8 cellular contexts compared by ENCODE assay signal in the genomic region with DNA sequence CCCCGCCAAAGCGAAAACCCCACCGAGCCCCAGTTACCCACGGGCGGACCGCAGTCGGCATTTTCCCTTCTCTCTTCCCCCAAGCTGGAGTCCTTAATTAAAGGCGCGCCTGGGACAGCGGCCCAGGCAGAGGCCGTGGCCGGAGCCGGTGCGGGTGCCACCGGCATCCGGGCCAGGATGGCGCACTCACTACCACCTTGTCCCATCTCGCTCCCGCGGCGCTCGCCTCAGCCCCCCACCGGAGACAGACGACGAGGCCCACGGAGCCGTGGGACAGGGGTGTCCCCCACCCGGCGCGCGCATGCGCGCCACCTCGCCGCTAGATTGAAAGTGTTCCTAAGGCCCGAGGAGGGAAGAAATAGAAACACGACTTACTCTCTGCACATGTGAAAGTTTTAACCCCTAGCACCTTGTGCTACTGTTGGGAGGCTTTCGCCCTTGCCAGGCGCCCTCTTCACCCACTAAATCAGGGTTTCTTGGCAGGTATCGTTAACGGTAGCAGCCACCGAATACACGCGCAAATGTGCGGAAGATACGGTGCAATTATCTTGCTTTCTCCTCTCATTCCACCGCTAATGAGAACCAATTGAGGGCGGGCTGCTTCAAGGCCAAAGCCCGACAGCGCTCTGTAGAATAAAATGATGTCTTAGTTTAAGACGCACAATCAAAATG.
DNase-seq lines count a peak whose midpoint lies in the region; TF ChIP-seq lines count a peak whose summit lies in the region.

No MANE protein-coding gene starts in this region.

- H3K27me3 ChIP-seq in HUES48 (ENCODE audit: control insufficient read depth, insufficient read depth, low read length) (no peaks in the 10 kb centered on the region), neutrophil (peaks cover 82% of the 10 kb centered on the region)

- TF ChIP-seq CTCF in fibroblast of villous mesenchyme (IDR thresholded peaks at IDR 0.05; ENCODE audit: insufficient read depth, low read depth, low read length) (no peak), neutrophil (IDR thresholded peaks at IDR 0.05) (no peak)

- H3K4me3 ChIP-seq in HUES48 (ENCODE audit: low read depth, low read length) (peak overlapping the region; percentile 97), fibroblast of villous mesenchyme (ENCODE audit: low read depth, low read length) (peak overlapping the region; percentile 52), neutrophil (ENCODE audit: low read depth in 1 of 2, low read length in 1 of 2) (peak overlapping the region; percentile 44 to 48)

- H3K27me3 Mint-ChIP-seq in activated T-cell treated with anti-CD3 and anti-CD28 coated beads, Interleukin-2, amount 50 U/mL, for 24 hours: peaks cover 60% of the 10 kb centered on the region

- peak overlapping the region; percentile 82 for H3K27ac Mint-ChIP-seq in activated T-cell treated with anti-CD3 and anti-CD28 coated beads, Interleukin-2, amount 50 U/mL, for 24 hours

- TF ChIP-seq POLR2A in GM18526 (IDR thresholded peaks at IDR 0.05; ENCODE audit: extremely low read depth, insufficient read length): peak; percentile 18

- H3K4me1 ChIP-seq in HUES48 (ENCODE audit: control insufficient read depth, insufficient read depth, low read length) (peaks cover 41% of the 10 kb centered on the region), neutrophil (ENCODE audit: control insufficient read depth in 1 of 2, insufficient read depth in 1 of 2, low read depth in 1 of 2, low read length in 1 of 2) (peaks cover 0 to 6% of the 10 kb centered on the region in 2 experiments)

- peaks cover 27% of the 10 kb centered on the region for H3K4me1 Mint-ChIP-seq in activated T-cell treated with anti-CD3 and anti-CD28 coated beads, Interleukin-2, amount 50 U/mL, for 24 hours (ENCODE audit: low read depth)

- H3K36me3 ChIP-seq in HUES48 (ENCODE audit: control insufficient read depth, insufficient read depth, low read length): peaks cover 39% of the 10 kb centered on the region
- no peaks in the 10 kb centered on the region for H3K36me3 ChIP-seq in neutrophil

- peak overlapping the region; percentile 99 for H3K9ac ChIP-seq in HUES48 (ENCODE audit: low read depth, low read length)

- H3K36me3 Mint-ChIP-seq in activated T-cell treated with anti-CD3 and anti-CD28 coated beads, Interleukin-2, amount 50 U/mL, for 24 hours (ENCODE audit: low read depth): peaks cover 28% of the 10 kb centered on the region

- no peaks in the 10 kb centered on the region for H3K9me3 ChIP-seq in HUES48 (ENCODE audit: control insufficient read depth, insufficient read depth, low read length)
- no peaks in the 10 kb centered on the region for H3K9me3 ChIP-seq in neutrophil

- H3K27ac ChIP-seq in HUES48 (ENCODE audit: low read depth, low read length): peak overlapping the region; percentile 97
- H3K27ac ChIP-seq in neutrophil: no peak overlapping the region

- H3K4me3 Mint-ChIP-seq in activated T-cell treated with anti-CD3 and anti-CD28 coated beads, Interleukin-2, amount 50 U/mL, for 24 hours: peak overlapping the region; percentile 81

- H3K9me3 Mint-ChIP-seq in activated T-cell treated with anti-CD3 and anti-CD28 coated beads, Interleukin-2, amount 50 U/mL, for 24 hours: no peaks in the 10 kb centered on the region

- DNase-seq in activated T-cell treated with anti-CD3 and anti-CD28 coated beads, Interleukin-2, amount 50 U/mL, for 24 hours: peak; percentile 62
- DNase-seq in fibroblast of villous mesenchyme (ENCODE audit: low read depth): peak; percentile 0
- no peak for DNase-seq in mucosa of gallbladder (ENCODE audit: low spot score)
- DNase-seq in DMS153 (lab: John Stamatoyannopoulos, UW): no peak
- no peak for DNase-seq in HPDE6-E6E7 (ENCODE audit: extremely low spot score)

Comparison
In these comparisons a context has a peak if more than half of its experiments do, and no peak if none do; other contexts are left out.
1. H3K4me3 ChIP-seq: peak in every context shown above with its lines; median percentile 97 in HUES48; 52 in fibroblast of villous mesenchyme; 46 in neutrophil.
2. DNase-seq: peak in activated T-cell treated with anti-CD3 and anti-CD28 coated beads, Interleukin-2, amount 50 U/mL, for 24 hours (single experiment) and fibroblast of villous mesenchyme (single experiment); none in mucosa of gallbladder (single experiment), DMS153 (single experiment) and HPDE6-E6E7 (single experiment).